1 cellular context compared by ENCODE assay signal in genomic region chr17:50117202-50118040, GRCh38.
A peak's percentile ranks its signal among the peaks of the same experiment; 100 is the strongest.
TF ChIP-seq lines count a peak whose summit lies in the region.

No MANE protein-coding gene starts in this region.

TF ChIP-seq in HepG2, 621 proteins besides CTCF, POLR2A, EP300 and RAD21 (continued from another document and continues in another):
- TF ChIP-seq ZFP91 (CRISPR knock-in tag; IDR thresholded peaks at IDR 0.05; ENCODE audit: borderline replicate concordance) (peak; percentile 63; the same call in 1 of the 2 replicates), ARHGAP35 (CRISPR knock-in tag; IDR thresholded peaks at IDR 0.05; ENCODE audit: borderline replicate concordance) (peak; percentile 67; the same call in 1 of the 2 replicates), PAF1 (CRISPR knock-in tag; IDR thresholded peaks at IDR 0.05) (no peak), PATZ1 (CRISPR knock-in tag; IDR thresholded peaks at IDR 0.05) (peak; percentile 77; the same call in 1 of the 2 replicates), PCBP1 (IDR thresholded peaks at IDR 0.05; ENCODE audit: borderline replicate concordance, low read depth, low read length) (no peak), PBX2 (CRISPR knock-in tag; IDR thresholded peaks at IDR 0.05) (no peak), ZNF770 (CRISPR knock-in tag; IDR thresholded peaks at IDR 0.05) (no peak), RARA (CRISPR knock-in tag; IDR thresholded peaks at IDR 0.05) (0 out of 2 replicates have a peak, but pooled peaks have one; percentile 27), ZNF350 (CRISPR knock-in tag; IDR thresholded peaks at IDR 0.05; ENCODE audit: borderline replicate concordance, low read depth) (no peak), ATF5 (CRISPR knock-in tag; IDR thresholded peaks at IDR 0.05; ENCODE audit: low read depth) (no peak), ZNF687 (CRISPR knock-in tag; IDR thresholded peaks at IDR 0.05) (peak; percentile 87), ZNF280D (CRISPR knock-in tag; IDR thresholded peaks at IDR 0.05) (no peak), ARID2 (CRISPR knock-in tag; IDR thresholded peaks at IDR 0.05; ENCODE audit: borderline replicate concordance) (no peak), CENPT (CRISPR knock-in tag; IDR thresholded peaks at IDR 0.05; ENCODE audit: low read depth) (peak; percentile 72; the same call in 1 of the 2 replicates), ZNF564 (CRISPR knock-in tag; IDR thresholded peaks at IDR 0.05) (no peak), ZNF580 (CRISPR knock-in tag; IDR thresholded peaks at IDR 0.05; ENCODE audit: borderline replicate concordance, low read depth) (no peak), ZNF775 (CRISPR knock-in tag; IDR thresholded peaks at IDR 0.05; ENCODE audit: borderline replicate concordance) (no peak), HOXA9 (CRISPR knock-in tag; IDR thresholded peaks at IDR 0.05; ENCODE audit: borderline replicate concordance) (no peak), ZNF343 (CRISPR knock-in tag; IDR thresholded peaks at IDR 0.05) (no peak), TCF7 (IDR thresholded peaks at IDR 0.05; ENCODE audit: low read depth) (no peak), GABPB1 (CRISPR knock-in tag; IDR thresholded peaks at IDR 0.05) (peak; percentile 55; the same call in 1 of the 2 replicates), TP53 (CRISPR knock-in tag; conservative IDR thresholded peaks at IDR 0.05) (no peak), ZNF282 (IDR thresholded peaks at IDR 0.05; ENCODE audit: partially characterized antibody) (no peak), ZNF589 (CRISPR knock-in tag; conservative IDR thresholded peaks at IDR 0.05) (no peak), KMT2B (CRISPR knock-in tag; IDR thresholded peaks at IDR 0.05) (no peak), AKNA (CRISPR knock-in tag; IDR thresholded peaks at IDR 0.05; ENCODE audit: borderline replicate concordance) (no peak), KAT8 (CRISPR knock-in tag; IDR thresholded peaks at IDR 0.05) (no peak), ZNF572 (CRISPR knock-in tag; IDR thresholded peaks at IDR 0.05) (no peak), ZFY (CRISPR knock-in tag; IDR thresholded peaks at IDR 0.05) (peak; percentile 47; the same call in 1 of the 2 replicates), MXD3 (CRISPR knock-in tag; IDR thresholded peaks at IDR 0.05) (0 out of 2 replicates have a peak, but pooled peaks have one; percentile 66), ZNF34 (CRISPR knock-in tag; IDR thresholded peaks at IDR 0.05; ENCODE audit: borderline replicate concordance) (no peak), ZBTB20 (CRISPR knock-in tag; IDR thresholded peaks at IDR 0.05; ENCODE audit: borderline replicate concordance, low read depth) (no peak), ATF7 (IDR thresholded peaks at IDR 0.05) (no peak), ATF7 (CRISPR knock-in tag; IDR thresholded peaks at IDR 0.05) (no peak), ZNF761 (CRISPR knock-in tag; conservative IDR thresholded peaks at IDR 0.05) (0 out of 2 replicates have a peak, but pooled peaks have one; percentile 60)
